Comparison of ENCODE assay signal across 1 cellular context in genomic region chr15:95922431-95922830, GRCh38.
TF ChIP-seq lines count a peak whose summit lies in the region.

No MANE protein-coding gene starts in this region.

TF ChIP-seq in HEK293, 187 proteins besides CTCF, POLR2A, EP300 and RAD21 (continued from another document):
- TF ChIP-seq ZBTB11 (tag by site-specific recombination; conservative IDR thresholded peaks at IDR 0.05; ENCODE audit: low read depth), result no peak
- TF ChIP-seq PBX3 (CRISPR knock-in tag; IDR thresholded peaks at IDR 0.05), result no peak
- no peak for TF ChIP-seq GLIS2 (tag by site-specific recombination; IDR thresholded peaks at IDR 0.05)
TF ChIP-seq in HEK293: peak in this region for 0.
